ENCODE assay signal across 8 cellular contexts in genomic region chr3:132730891-132731580, GRCh38. TPM values are rescaled to one million over a fixed set of nuclear protein-coding genes. Genes with fewer than 3 reads are reported as not detected.
DNase-seq lines count a peak whose midpoint lies in the region; ATAC-seq, FAIRE-seq and TF ChIP-seq lines count a peak whose summit lies in the region.

No MANE protein-coding gene starts in this region.

- H3K79me2 ChIP-seq in GM12878 (ENCODE audit: control insufficient read depth, insufficient read depth, low read length), result no peaks in the 10 kb centered on the region

- 8% methylated on average over 2 of the region's 2 CpGs for WGBS in GM12878 (ENCODE audit: insufficient coverage, insufficient replicate concordance, low lambda C conversion rate, missing lambda C conversion rate)

- no peaks in the 10 kb centered on the region for H3K4me1 ChIP-seq in GM12878 (ENCODE audit: control insufficient read depth, insufficient read depth, low read length)
- no peaks in the 10 kb centered on the region for H3K4me1 ChIP-seq in vagina

- no peak for TF ChIP-seq POLR2A in GM12878 (IDR thresholded peaks at IDR 0.05; ENCODE audit: low read depth, low read length)
- no peak for TF ChIP-seq POLR2A in vagina (IDR thresholded peaks at IDR 0.05)

- SMC1A ChIA-PET in GM12878 (lab: Charles Lee; ENCODE audit: uncharacterized antibody, unreplicated experiment), result interaction anchor here (0.7 to 2.8 kb wide), 6 partner anchors 8 to 693 kb away, joined by 3 to 20 read pairs (median 4); no protein-coding TSS in a partner anchor

- H3K27ac ChIP-seq in GM12878 (ENCODE audit: control insufficient read depth, insufficient read depth) (no peak overlapping the region), vagina (no peak overlapping the region)

- CTCF ChIA-PET in GM12878 (lab: Yijun Ruan, JAX), result interaction anchor here (0.6 to 3.8 kb wide), 15 partner anchors 9 to 1200 kb away, joined by 3 to 32 read pairs (median 3); no protein-coding TSS in a partner anchor

- intact Hi-C loops in GM12878 (cut with micrococcal nuclease; ENCODE audit: unreplicated experiment), result loop anchor here (1.0 kb wide), 3 partner anchors 653 to 1196 kb away; no protein-coding TSS in a partner anchor
- intact Hi-C loops in vagina (cut with DNase I), result no loop called here

- no peaks in the 10 kb centered on the region for H3K36me3 ChIP-seq in GM12878 (ENCODE audit: control insufficient read depth in 2 of 2, insufficient read depth in 2 of 2, low read length in 1 of 2)
- H3K36me3 ChIP-seq in vagina, result no peaks in the 10 kb centered on the region

- H3K4me3 ChIP-seq in GM12878, result no peak overlapping the region
- no peak overlapping the region for H3K4me3 ChIP-seq in vagina

- no peaks in the 10 kb centered on the region for H4K20me1 ChIP-seq in GM12878 (ENCODE audit: control insufficient read depth, insufficient read depth)

- H3K9ac ChIP-seq in GM12878 (ENCODE audit: control insufficient read depth, insufficient read depth, low read length), result no peak overlapping the region

- no peak overlapping the region for H2AFZ ChIP-seq in GM12878 (ENCODE audit: control insufficient read depth, low read depth, low read length)

- no peak overlapping the region for H3K4me2 ChIP-seq in GM12878 (ENCODE audit: control insufficient read depth, insufficient read depth)

- ATAC-seq in GM12878 (peak; percentile 70), HG03342 (IDR thresholded peaks at IDR 0.05; ENCODE audit: unreplicated experiment) (no peak), GM21515 (IDR thresholded peaks at IDR 0.05; ENCODE audit: unreplicated experiment) (no peak)

- in situ Hi-C loops in GM12878 (cut with MboI), result loop anchor here (5.0 to 25.0 kb wide), 3 partner anchors 651 to 1481 kb away; no protein-coding TSS in a partner anchor

- H3K9me3 ChIP-seq in GM12878 (replicated peaks; ENCODE audit: control insufficient read depth, insufficient read depth, low read length) (no peaks in the 10 kb centered on the region), vagina (no peaks in the 10 kb centered on the region)

- peak; percentile 77 for TF ChIP-seq RAD21 in GM12878 (IDR thresholded peaks at IDR 0.05; ENCODE audit: insufficient read depth, low read depth, low read length)

- BruUV-seq in GM12878 (replicated peaks; lab: Mats Ljungman, UMichigan), result no TSS peak

- DNase-seq in AG20443 (ENCODE audit: low spot score) (peak; percentile 66), H4 (ENCODE audit: low spot score) (peak; percentile 68), NCI-H345 (lab: John Stamatoyannopoulos, UW) (peak; percentile 46), GM12878 (ENCODE audit: low read depth, low spot score) (no peak), left kidney (ENCODE audit: low read depth, low spot score) (peak; percentile 75), vagina (ENCODE audit: extremely low spot score in 2 of 2) (no peak)

- RAD21 ChIA-PET in GM12878 (lab: Charles Lee; ENCODE audit: unreplicated experiment), result interaction anchor here (1.1 to 1.5 kb wide), 8 partner anchors 311 to 693 kb away, joined by 3 to 5 read pairs (median 4); no protein-coding TSS in a partner anchor

- no peak for FAIRE-seq in GM12878 (lab: Jason Lieb, UNC)

- H3K27me3 ChIP-seq in GM12878 (replicated peaks in 1 of 2; ENCODE audit: control insufficient read depth in 2 of 2, insufficient read depth in 2 of 2, low read length in 1 of 2), result no peaks in the 10 kb centered on the region; a peak in 2 of 4 replicates
- no peaks in the 10 kb centered on the region for H3K27me3 ChIP-seq in vagina

- TF ChIP-seq CTCF in GM12878 (IDR thresholded peaks at IDR 0.05 in 2 of 3, conservative IDR thresholded peaks at IDR 0.05 in 1 of 3; ENCODE audit: control insufficient read depth in 2 of 3, extremely low read depth in 1 of 3, insufficient read depth in 1 of 3, low read depth in 3 of 3, low read length in 3 of 3), result peak in 2 of 3 experiments; percentile 40 to 57; a peak in 3 of 6 replicates
- TF ChIP-seq CTCF in vagina (IDR thresholded peaks at IDR 0.05), result no peak

- POLR2A ChIA-PET in GM12878 (lab: Charles Lee), result interaction anchor here (0.6 kb wide), 1 partner anchor 9 kb away, joined by 3 read pairs; no protein-coding TSS in a partner anchor

- TF ChIP-seq EP300 in GM12878 (IDR thresholded peaks at IDR 0.05; ENCODE audit: borderline replicate concordance in 1 of 2, control insufficient read depth in 1 of 2, low read depth in 2 of 2, low read length in 2 of 2), result no peak

TF ChIP-seq in GM12878, 131 proteins besides CTCF, POLR2A, EP300 and RAD21:
- peak; percentile 49; the same call in 1 of the 2 replicates for TF ChIP-seq SMC3 (IDR thresholded peaks at IDR 0.05; ENCODE audit: borderline replicate concordance, low read length)
- no peak for TF ChIP-seq SIX5 (IDR thresholded peaks at IDR 0.05; ENCODE audit: low read depth, low read length, severe bottlenecking)
- no peak for TF ChIP-seq RBBP5 (conservative IDR thresholded peaks at IDR 0.05)
TF ChIP-seq in GM12878: peak in this region for 1.

RNA-seq across cellular contexts. Expression of gene NPHP3, which starts 8.8 kb away (rescaled TPM):
- 11.5 and 13.6 TPM in 2 replicates for total RNA-seq in H4 (2014; rRNA removed; shearing (Covaris generic))
- 46.4 and 49.5 TPM in 2 replicates for total RNA-seq in GM12878 (2013; cell fraction: nucleolus; rRNA removed)
- total RNA-seq in GM12878 (2014; rRNA removed) (3.4 and 4.4 TPM in 2 replicates), GM12878 (2014; rRNA removed; fragmentation: Illumina TruSeq; extraction: Trizol) (2.9 and 3.5 TPM in 2 replicates), GM12878 (2021) (3.0 and 3.4 TPM in 2 replicates), vagina (49.1 TPM)
- 3.6 TPM for polyA plus RNA-seq in GM12878 (2011; ENCODE audit: low read depth)
- polyA plus RNA-seq in GM12878 (2011; rRNA removed) (11.7 and 17.5 TPM in 2 replicates), GM12878 (2014; fragmentation: Illumina TruSeq; extraction: Trizol) (4.0 and 4.9 TPM in 2 replicates), GM12878 (2014; fragmentation: Nextera tagmentation; extraction: Ambion mirVana) (under 1 TPM; 0.84 to 0.95 TPM), GM12878 (2014; rRNA removed) (2.3 and 3.5 TPM in 2 replicates), GM12878 (2016; fragmentation: Nextera tagmentation; extraction: Ambion mirVana) (1 to 10 TPM; 1.9 to 2.1 TPM)
- polyA plus RNA-seq in GM12878 (2011; cell fraction: cytosol; rRNA removed), result 2.7 and 4.0 TPM in 2 replicates
- 15.0 and 17.1 TPM in 2 replicates for polyA plus RNA-seq in GM12878 (2011; cell fraction: nucleus; rRNA removed)
- polyA plus RNA-seq in GM12878 (2012), result 5.0 and 8.1 TPM in 2 replicates
- 5.9 and 8.3 TPM in 2 replicates for polyA minus RNA-seq in GM12878 (2011; rRNA and poly(A)+ RNA removed)
- 2.3 and 3.6 TPM in 2 replicates for polyA minus RNA-seq in GM12878 (2011; cell fraction: cytosol; rRNA and poly(A)+ RNA removed)
- 8.5 and 14.4 TPM in 2 replicates for polyA minus RNA-seq in GM12878 (2011; cell fraction: nucleus; rRNA and poly(A)+ RNA removed)

Comparison
In these comparisons a context has a peak if more than half of its experiments do, and no peak if none do; other contexts are left out.
1. DNase-seq: peak in AG20443 (single experiment), H4 (single experiment), NCI-H345 (single experiment) and left kidney (single experiment); none in GM12878 (single experiment) and vagina (0 of 2).
2. CTCF ChIP-seq: peak in GM12878 (2 of 3); none in vagina (0 of 3).